21 cellular contexts compared by ENCODE assay signal in the genomic region with DNA sequence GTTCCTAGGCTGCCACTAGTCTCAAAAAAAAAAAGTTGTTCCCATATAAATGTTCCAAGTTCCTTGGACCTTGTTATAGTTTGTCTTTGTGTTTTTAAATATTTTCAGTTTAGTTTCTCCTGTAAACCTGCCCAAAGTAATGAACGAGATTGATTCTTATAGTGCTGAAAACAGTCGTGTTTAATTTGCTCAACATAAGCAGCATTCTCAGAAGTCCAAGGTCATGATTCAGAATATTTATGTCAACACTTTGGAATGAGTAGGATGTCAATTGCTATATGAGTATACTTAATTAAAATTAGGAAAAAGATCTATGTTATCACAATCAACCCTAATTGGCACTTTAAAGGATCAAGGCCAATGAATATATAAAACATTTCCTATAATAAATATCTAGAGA.
"Had no signal": no experiment of that assay in that cellular context is flagged by ENCODE, and none has a peak within 500 bp of the region (broad histone marks: within the 10 kb centered on the region; RNA-seq: fewer than 3 reads in every experiment).

No MANE protein-coding gene starts in this region.

- H3K4me1 Mint-ChIP-seq: activated CD4-positive, alpha-beta memory T cell treated with anti-CD3 and anti-CD28 coated beads, Interleukin-2, amount 10 ng/mL, durations not matched to agents 7 days and 5 days; activated CD8-positive, alpha-beta memory T cell treated with anti-CD3 and anti-CD28 coated beads, Interleukin-2, amount 10 ng/mL, durations not matched to agents 7 days and 5 days; activated naive CD8-positive, alpha-beta T cell treated with anti-CD3 and anti-CD28 coated beads, Interleukin-2, amount 10 ng/mL, durations not matched to agents 7 days and 5 days; central memory CD8-positive, alpha-beta T cell; neural crest cell; stimulated activated naive CD8-positive, alpha-beta T cell treated with anti-CD3 and anti-CD28 coated beads, Interleukin-15, amount 100 ng/mL, for 72 hours had no signal

- H3K4me1 ChIP-seq: esophagus muscularis mucosa, suprapubic skin, vagina had no signal

- ATAC-seq: activated CD8-positive, alpha-beta memory T cell treated with anti-CD3 and anti-CD28 coated beads, Interleukin-2, amount 10 ng/mL, durations not matched to agents 7 days and 5 days; left lobe of liver; right cardiac atrium; stimulated activated naive CD8-positive, alpha-beta T cell treated with anti-CD3 and anti-CD28 coated beads, Interleukin-15, amount 100 ng/mL, for 72 hours; WTC11 had no signal

- H3K27ac Mint-ChIP-seq: activated CD4-positive, alpha-beta memory T cell treated with anti-CD3 and anti-CD28 coated beads, Interleukin-2, amount 10 ng/mL, durations not matched to agents 7 days and 5 days; activated CD8-positive, alpha-beta memory T cell treated with anti-CD3 and anti-CD28 coated beads, Interleukin-2, amount 10 ng/mL, durations not matched to agents 7 days and 5 days; activated naive CD8-positive, alpha-beta T cell treated with anti-CD3 and anti-CD28 coated beads, Interleukin-2, amount 10 ng/mL, durations not matched to agents 7 days and 5 days; activated T-helper 2 cell treated with anti-CD3 and anti-CD28 coated beads, Interferon-gamma antibody, Interleukin-2, Interleukin-4, amounts not matched to agents 10 μg/mL and 5 μg/mL and 100 μg/mL, durations not matched to agents 14 hours and 24 hours and 36 hours; stimulated activated naive CD8-positive, alpha-beta T cell treated with anti-CD3 and anti-CD28 coated beads, Interleukin-15, amount 100 ng/mL, for 72 hours; WTC11 had no signal

- H3K36me3 Mint-ChIP-seq: activated CD8-positive, alpha-beta memory T cell treated with anti-CD3 and anti-CD28 coated beads, Interleukin-2, amount 10 ng/mL, durations not matched to agents 7 days and 5 days; activated naive CD8-positive, alpha-beta T cell treated with anti-CD3 and anti-CD28 coated beads, Interleukin-2, amount 10 ng/mL, durations not matched to agents 7 days and 5 days; WTC11 had no signal

- H3K27ac ChIP-seq: brain microvascular endothelial cell, coronary artery, esophagus muscularis mucosa, suprapubic skin, vagina had no signal

- H3K27me3 ChIP-seq: brain microvascular endothelial cell, esophagus muscularis mucosa, suprapubic skin, vagina had no signal

- H3K9me3 ChIP-seq: esophagus muscularis mucosa, suprapubic skin, vagina had no signal

- H3K9me3 Mint-ChIP-seq: activated naive CD8-positive, alpha-beta T cell treated with anti-CD3 and anti-CD28 coated beads, Interleukin-2, amount 10 ng/mL, durations not matched to agents 7 days and 5 days; WTC11 had no signal

- H3K36me3 ChIP-seq: brain microvascular endothelial cell, esophagus muscularis mucosa, suprapubic skin, vagina had no signal

- DNase-seq: activated CD4-positive, alpha-beta memory T cell treated with anti-CD3 and anti-CD28 coated beads, Interleukin-2, amount 10 ng/mL, durations not matched to agents 7 days and 5 days; activated CD4-positive, alpha-beta T cell treated with anti-CD3 and anti-CD28 coated beads for 48 hours; activated CD8-positive, alpha-beta memory T cell treated with anti-CD3 and anti-CD28 coated beads, Interleukin-2, amount 10 ng/mL, durations not matched to agents 7 days and 5 days; activated naive CD4-positive, alpha-beta T cell treated with Interleukin-2 at 50 U/mL for 16 hours; activated naive CD8-positive, alpha-beta T cell treated with anti-CD3 and anti-CD28 coated beads, Interleukin-2, amount 10 ng/mL, durations not matched to agents 7 days and 5 days; brain microvascular endothelial cell; foreskin melanocyte; hypothalamus; kidney; right cardiac atrium; stimulated activated CD4-positive, alpha-beta T cell treated with anti-CD3 and anti-CD28 coated beads, Interleukin-2, amount 100 ng/mL, for 24 hours; stimulated activated naive CD8-positive, alpha-beta T cell treated with anti-CD3 and anti-CD28 coated beads, Interleukin-15, amount 100 ng/mL, for 72 hours had no signal

- H3K4me3 Mint-ChIP-seq: activated CD4-positive, alpha-beta memory T cell treated with anti-CD3 and anti-CD28 coated beads, Interleukin-2, amount 10 ng/mL, durations not matched to agents 7 days and 5 days; activated CD8-positive, alpha-beta memory T cell treated with anti-CD3 and anti-CD28 coated beads, Interleukin-2, amount 10 ng/mL, durations not matched to agents 7 days and 5 days; activated naive CD8-positive, alpha-beta T cell treated with anti-CD3 and anti-CD28 coated beads, Interleukin-2, amount 10 ng/mL, durations not matched to agents 7 days and 5 days; central memory CD8-positive, alpha-beta T cell; neural crest cell; stimulated activated naive CD8-positive, alpha-beta T cell treated with anti-CD3 and anti-CD28 coated beads, Interleukin-15, amount 100 ng/mL, for 72 hours; WTC11 had no signal

- H3K4me3 ChIP-seq: coronary artery, esophagus muscularis mucosa, suprapubic skin, vagina had no signal

- H3K27me3 Mint-ChIP-seq: activated CD4-positive, alpha-beta memory T cell treated with anti-CD3 and anti-CD28 coated beads, Interleukin-2, amount 10 ng/mL, durations not matched to agents 7 days and 5 days; activated CD8-positive, alpha-beta memory T cell treated with anti-CD3 and anti-CD28 coated beads, Interleukin-2, amount 10 ng/mL, durations not matched to agents 7 days and 5 days; activated naive CD8-positive, alpha-beta T cell treated with anti-CD3 and anti-CD28 coated beads, Interleukin-2, amount 10 ng/mL, durations not matched to agents 7 days and 5 days; central memory CD8-positive, alpha-beta T cell; stimulated activated naive CD8-positive, alpha-beta T cell treated with anti-CD3 and anti-CD28 coated beads, Interleukin-15, amount 100 ng/mL, for 72 hours had no signal
